Comparison of ENCODE assay signal across 1 cellular context in genomic region chr15:42918047-42918446, GRCh38.
TF ChIP-seq lines count a peak whose summit lies in the region.

No MANE protein-coding gene starts in this region.

TF ChIP-seq in HEK293, 187 proteins besides CTCF, POLR2A, EP300 and RAD21 (continued from another document):
- TF ChIP-seq ZNF391 (tag by site-specific recombination; IDR thresholded peaks at IDR 0.05; ENCODE audit: borderline replicate concordance, low read depth) (no peak), HIC1 (tag by site-specific recombination; IDR thresholded peaks at IDR 0.05) (no peak), ZNF600 (tag by site-specific recombination; IDR thresholded peaks at IDR 0.05) (peak; percentile 45; the same call in 1 of the 2 replicates), SCRT2 (tag by site-specific recombination; IDR thresholded peaks at IDR 0.05) (peak; percentile 38; the same call in 1 of the 2 replicates), ZNF626 (tag by site-specific recombination; IDR thresholded peaks at IDR 0.05) (no peak), ZNF10 (tag by site-specific recombination; IDR thresholded peaks at IDR 0.05) (no peak), ZNF24 (tag by site-specific recombination; IDR thresholded peaks at IDR 0.05) (no peak)
